ENCODE assay signal across 11 cellular contexts in the genomic region with DNA sequence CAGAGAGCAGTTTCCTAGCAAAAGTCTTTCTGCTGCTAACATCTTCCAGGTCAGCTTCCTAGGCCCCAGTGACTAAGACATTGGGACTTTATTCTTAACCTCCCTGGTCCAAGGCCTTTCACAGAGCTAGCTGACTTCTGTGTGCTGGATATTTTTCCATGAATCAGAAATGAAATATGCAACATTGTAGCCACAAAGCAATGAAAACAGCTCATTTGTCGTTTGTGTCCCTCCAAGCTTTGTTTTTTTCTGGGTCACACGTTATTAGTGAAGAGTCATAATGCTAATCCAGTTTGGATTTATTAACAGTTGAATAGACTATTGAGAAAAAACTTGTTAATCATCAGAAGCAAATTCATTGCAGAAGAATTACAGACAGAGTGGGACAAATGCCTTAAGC.
DNase-seq lines count a peak whose midpoint lies in the region; ATAC-seq, FAIRE-seq and TF ChIP-seq lines count a peak whose summit lies in the region.
"Had no signal": no experiment of that assay in that cellular context is flagged by ENCODE, and none has a peak within 500 bp of the region (broad histone marks: within the 10 kb centered on the region; RNA-seq: fewer than 3 reads in every experiment).

No MANE protein-coding gene starts in this region.

- no peaks in the 10 kb centered on the region for H3K9me3 ChIP-seq in sigmoid colon

- ATAC-seq in esophagus mucosa (peak; percentile 19), HG02571 (IDR thresholded peaks at IDR 0.05; ENCODE audit: unreplicated experiment) (no peak)

- no peaks in the 10 kb centered on the region for H3K9me3 Mint-ChIP-seq in Calu3 (ENCODE audit: low read depth, unreplicated experiment)

- H3K36me3 Mint-ChIP-seq in Calu3 (ENCODE audit: insufficient read depth, unreplicated experiment), result peaks cover 22% of the 10 kb centered on the region

- peak overlapping the region; percentile 13 to 69 (median 42) for H3K27ac ChIP-seq in sigmoid colon

- no peak for TF ChIP-seq POLR2A in sigmoid colon (IDR thresholded peaks at IDR 0.05)

- H3K4me1 ChIP-seq in sigmoid colon, result peaks cover 0 to 68% (median 44%) of the 10 kb centered on the region in 4 donors

- WGBS in sigmoid colon, 2 donors, result 33 to 61% methylated on average over 2 of the region's 2 CpGs

- no peaks in the 10 kb centered on the region for H3K36me3 ChIP-seq in sigmoid colon

- H3K27me3 Mint-ChIP-seq in Calu3 (ENCODE audit: unreplicated experiment), result no peaks in the 10 kb centered on the region

- CTCF ChIA-PET in Calu3 (lab: Charles Lee), result interaction anchor here (0.5 to 1.7 kb wide), 9 partner anchors 9 to 83 kb away, joined by 3 to 10 read pairs (median 5); no protein-coding TSS in a partner anchor

- H3K4me3 ChIP-seq in sigmoid colon, result no peak overlapping the region

- DNase-seq in Calu3, result peak; percentile 54
- DNase-seq in RCC 7860 (ENCODE audit: low spot score), result peak; percentile 87
- no peak for DNase-seq in sigmoid colon
- DNase-seq in NK-92 treated with Interleukin-12 subunit alpha and Interleukin-12 subunit beta, amount 100 ng/mL, for 24 hours (lab: John Stamatoyannopoulos, UW), result no peak
- DNase-seq in NCI-H1417 (lab: John Stamatoyannopoulos, UW), result no peak
- no peak for DNase-seq in SKM-1 treated with dmso at 0.1 percent for 144 hours (lab: John Stamatoyannopoulos, UW; ENCODE audit: unreplicated experiment)
- DNase-seq: activated T-cell treated with anti-CD3 and anti-CD28 coated beads, Interleukin-2, amount 50 U/mL, for 1 hour; NCI-H524 treated with DMSO at 0.1 percent for 48 hours had no signal

- H3K27ac Mint-ChIP-seq in Calu3 (ENCODE audit: unreplicated experiment), result peak overlapping the region; percentile 97

- peak; percentile 83 for FAIRE-seq in RCC 7860 (lab: Jason Lieb, UNC)
- FAIRE-seq: islet of Langerhans had no signal

- TF ChIP-seq CTCF in Calu3 (IDR thresholded peaks at IDR 0.05; ENCODE audit: unreplicated experiment), result no peak
- TF ChIP-seq CTCF in sigmoid colon (IDR thresholded peaks at IDR 0.05), result no peak

- H3K4me1 Mint-ChIP-seq in Calu3 (ENCODE audit: low read depth, unreplicated experiment), result peaks cover 67% of the 10 kb centered on the region

- BruUV-seq in Calu3 (replicated peaks; lab: Mats Ljungman, UMichigan), result no TSS peak

- H3K4me3 Mint-ChIP-seq in Calu3 (ENCODE audit: low read depth, unreplicated experiment), result peak overlapping the region; percentile 36

- no peaks in the 10 kb centered on the region for H3K27me3 ChIP-seq in sigmoid colon

- intact Hi-C loops in Calu3 (cut with micrococcal nuclease; ENCODE audit: unreplicated experiment) (loop anchor here (1.0 to 2.0 kb wide), 2 partner anchors 12 to 26 kb away; no protein-coding TSS in a partner anchor), sigmoid colon (cut with DNase I) (no loop called here)

- TF ChIP-seq EP300 in sigmoid colon (IDR thresholded peaks at IDR 0.05), result no peak

Comparison
In these comparisons a context has a peak if more than half of its experiments do, and no peak if none do; other contexts are left out.
1. DNase-seq: peak in Calu3 (single experiment) and RCC 7860 (single experiment); none in sigmoid colon (single experiment), NK-92 treated with Interleukin-12 subunit alpha and Interleukin-12 subunit beta, amount 100 ng/mL, for 24 hours (single experiment), NCI-H1417 (0 of 3) and SKM-1 treated with dmso at 0.1 percent for 144 hours (single experiment).